In genomic region chr15:66027268-66027806, GRCh38 we compare ENCODE assay signal across 20 cellular contexts.
DNase-seq lines count a peak whose midpoint lies in the region; ATAC-seq and TF ChIP-seq lines count a peak whose summit lies in the region.
"Had no signal": no experiment of that assay in that cellular context is flagged by ENCODE, and none has a peak within 500 bp of the region (broad histone marks: within the 10 kb centered on the region; RNA-seq: fewer than 3 reads in every experiment).

No MANE protein-coding gene starts in this region.

- no peaks in the 10 kb centered on the region for H3K9me2 ChIP-seq in PC-9 (ENCODE audit: insufficient read depth)

- no peak overlapping the region for H3K4me3 ChIP-seq in PC-9
- H3K4me3 ChIP-seq in colonic mucosa, result no peak overlapping the region
- H3K4me3 ChIP-seq: body of pancreas, smooth muscle cell had no signal

- H3K36me3 ChIP-seq in PC-9 (ENCODE audit: low read depth) (no peaks in the 10 kb centered on the region), colonic mucosa (no peaks in the 10 kb centered on the region)
- H3K36me3 ChIP-seq: BE2C had no signal

- ATAC-seq in HG02798 (IDR thresholded peaks at IDR 0.05; ENCODE audit: poor library complexity, unreplicated experiment) (no peak), HG02885 (IDR thresholded peaks at IDR 0.05; ENCODE audit: poor library complexity, unreplicated experiment) (no peak)
- ATAC-seq: activated naive CD4-positive, alpha-beta T cell treated with anti-CD3 and anti-CD28 coated beads, Interleukin-2, amount 50 U/mL, for 72 hours; body of pancreas; HepG2; natural killer cell had no signal

- CTCF ChIA-PET in PC-9 (lab: Charles Lee), result interaction anchor here (0.6 kb wide), 1 partner anchor 67 kb away, joined by 3 read pairs; no protein-coding TSS in a partner anchor

- H3K9me3 ChIP-seq in PC-9 (ENCODE audit: insufficient read depth, low read depth) (no peaks in the 10 kb centered on the region), colonic mucosa (no peaks in the 10 kb centered on the region)
- H3K9me3 ChIP-seq: BE2C, body of pancreas had no signal

- H3F3A ChIP-seq in PC-9 (ENCODE audit: insufficient read depth, low read depth), result peaks cover 4% of the 10 kb centered on the region; the same call in 1 of the 2 replicates

- H3K9ac ChIP-seq in colonic mucosa (ENCODE audit: low read depth in 2 of 2, low read length in 2 of 2), result no peak overlapping the region

- H3K27ac ChIP-seq in PC-9 (peak overlapping the region; percentile 16; the same call in 1 of the 2 replicates), colonic mucosa (no peak overlapping the region)
- H3K27ac ChIP-seq: body of pancreas had no signal

- DNase-seq in H4 (ENCODE audit: low spot score), result peak; percentile 49
- peak; percentile 67 to 80 for DNase-seq in PC-9
- peak; percentile 29 for DNase-seq in colonic mucosa
- peak; percentile 87 for DNase-seq in renal cortical epithelial cell (ENCODE audit: low read depth)
- no peak for DNase-seq in NCI-H1436 (lab: John Stamatoyannopoulos, UW)
- no peak for DNase-seq in NCI-H82 treated with DMSO at 0.1 percent for 48 hours (lab: John Stamatoyannopoulos, UW; ENCODE audit: unreplicated experiment)
- DNase-seq: activated T-cell treated with anti-CD3 and anti-CD28 coated beads, Interleukin-2, amount 50 U/mL, for 24 hours; BE2C; body of pancreas; DMS 273 treated with DMSO at 0.1 percent for 48 hours; glutamatergic neuron; H9; natural killer cell; NCI-H1930; NCI-H524 had no signal

- H4K20me1 ChIP-seq in PC-9 (ENCODE audit: insufficient read depth), result no peaks in the 10 kb centered on the region

- H3K4me2 ChIP-seq in PC-9, result peak overlapping the region; percentile 51
- H3K4me2 ChIP-seq: smooth muscle cell had no signal

- BruUV-seq in PC-9 (replicated peaks; lab: Mats Ljungman, UMichigan), result no TSS peak

- intact Hi-C loops in PC-9 (cut with micrococcal nuclease; ENCODE audit: unreplicated experiment) (no loop called here), colonic mucosa (cut with DNase I) (no loop called here)

- peaks cover 12% of the 10 kb centered on the region for H3K4me1 ChIP-seq in PC-9 (replicated peaks; ENCODE audit: insufficient read depth)
- H3K4me1 ChIP-seq in colonic mucosa, result no peaks in the 10 kb centered on the region
- H3K4me1 ChIP-seq: body of pancreas had no signal

- no peaks in the 10 kb centered on the region for H3K27me3 ChIP-seq in PC-9 (ENCODE audit: insufficient read depth, low read depth)
- H3K27me3 ChIP-seq in colonic mucosa, result no peaks in the 10 kb centered on the region
- H3K27me3 ChIP-seq: BE2C, body of pancreas had no signal

- TF ChIP-seq CTCF in PC-9 (conservative IDR thresholded peaks at IDR 0.05) (no peak), colonic mucosa (IDR thresholded peaks at IDR 0.05) (no peak)

- H3K79me2 ChIP-seq in PC-9 (ENCODE audit: low read depth), result no peaks in the 10 kb centered on the region

- POLR2A ChIA-PET in PC-9 (lab: Charles Lee; ENCODE audit: unreplicated experiment), result interaction anchor here (0.5 kb wide), 1 partner anchor 416 kb away, joined by 3 read pairs; no protein-coding TSS in a partner anchor

- H2AFZ ChIP-seq in PC-9, result no peak overlapping the region

Comparison
In these comparisons a context has a peak if more than half of its experiments do, and no peak if none do; other contexts are left out.
1. DNase-seq: peak in H4 (single experiment), PC-9 (2 of 2), colonic mucosa (single experiment) and renal cortical epithelial cell (single experiment); none in NCI-H1436 (single experiment) and NCI-H82 treated with DMSO at 0.1 percent for 48 hours (single experiment).